Comparison of ENCODE assay signal across 26 cellular contexts in the genomic region with DNA sequence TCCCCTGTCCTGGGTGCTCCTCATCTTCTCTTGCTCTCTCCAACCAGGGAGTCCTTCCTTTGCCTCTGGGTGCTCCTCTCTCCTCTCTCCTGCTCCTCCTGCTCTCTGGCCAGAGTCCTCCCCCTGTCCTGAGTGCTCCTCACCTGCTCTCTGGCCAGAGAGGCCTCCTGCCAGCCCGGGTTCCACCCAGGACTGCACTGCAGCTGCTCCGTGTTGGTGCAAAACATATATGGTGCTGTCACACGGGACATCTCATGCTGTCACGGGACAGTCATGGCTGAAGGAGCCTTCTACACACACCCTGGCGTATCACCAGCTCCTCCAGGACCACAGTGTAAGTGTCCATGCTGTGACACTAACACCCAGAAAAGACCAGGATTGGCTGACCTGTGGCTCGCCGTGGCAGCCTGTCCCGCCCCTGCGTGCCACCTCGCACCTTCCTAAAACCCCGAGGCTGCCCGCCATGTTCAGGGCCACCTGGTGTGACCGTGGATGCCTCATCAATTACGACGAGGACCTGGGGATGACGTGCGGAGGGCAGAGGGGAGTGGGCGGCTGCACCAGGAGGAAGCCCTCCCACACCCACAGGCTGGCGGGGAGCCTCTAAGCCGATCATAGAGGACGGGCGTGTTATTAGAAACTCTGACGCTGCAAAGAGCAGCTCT. TPM values are rescaled to one million over a fixed set of nuclear protein-coding genes. Genes with fewer than 3 reads are reported as not detected.
DNase-seq lines count a peak whose midpoint lies in the region; ATAC-seq and TF ChIP-seq lines count a peak whose summit lies in the region.
"Had no signal": no experiment of that assay in that cellular context is flagged by ENCODE, and none has a peak within 500 bp of the region (broad histone marks: within the 10 kb centered on the region; RNA-seq: fewer than 3 reads in every experiment).

No MANE protein-coding gene starts in this region.

- no peaks in the 10 kb centered on the region for H3K27me3 ChIP-seq in BE2C
- H3K27me3 ChIP-seq in H7 (ENCODE audit: control insufficient read depth, insufficient read depth, low read length): no peaks in the 10 kb centered on the region
- H3K27me3 ChIP-seq in neuronal stem cell (ENCODE audit: control insufficient read depth in 3 of 3, insufficient read depth in 3 of 3, low read depth in 1 of 3, low read length in 3 of 3): no peaks in the 10 kb centered on the region
- H3K27me3 ChIP-seq: cardiac muscle cell, uterus had no signal

- H3K36me3 Mint-ChIP-seq in chondrocyte (ENCODE audit: low read depth): peaks cover 27% of the 10 kb centered on the region

- H2AFZ ChIP-seq in neuronal stem cell (ENCODE audit: low read length): no peak overlapping the region

- H2AK5ac ChIP-seq in neuronal stem cell (ENCODE audit: low read depth, low read length): no peak overlapping the region

- H3K4me3 Mint-ChIP-seq in chondrocyte (ENCODE audit: unreplicated experiment): no peak overlapping the region
- H3K4me3 Mint-ChIP-seq: activated T-cell treated with anti-CD3 and anti-CD28 coated beads, Interleukin-2, amount 50 U/mL, for 72 hours; CD4-positive, CD25-positive, alpha-beta regulatory T cell had no signal

- H2BK120ac ChIP-seq in neuronal stem cell (ENCODE audit: low read depth, low read length): no peak overlapping the region

- no peak overlapping the region for H4K8ac ChIP-seq in neuronal stem cell (ENCODE audit: low read depth, low read length)

- H3K4me3 ChIP-seq in BE2C (ENCODE audit: low read depth, low read length) (no peak overlapping the region), H7 (ENCODE audit: insufficient read depth, low read depth, low read length) (no peak overlapping the region), neuronal stem cell (ENCODE audit: low read length in 2 of 2) (no peak overlapping the region)
- H3K4me3 ChIP-seq: cardiac muscle cell, lung, smooth muscle cell, uterus had no signal

- H3K9me3 ChIP-seq in BE2C: no peaks in the 10 kb centered on the region
- H3K9me3 ChIP-seq in neuronal stem cell (replicated peaks in 1 of 2; ENCODE audit: control insufficient read depth in 2 of 2, insufficient read depth in 1 of 2, low read depth in 1 of 2, low read length in 2 of 2): no peaks in the 10 kb centered on the region
- H3K9me3 ChIP-seq: uterus had no signal

- H3K18ac ChIP-seq in neuronal stem cell (ENCODE audit: low read length): peak overlapping the region; percentile 48

- H3K4me1 Mint-ChIP-seq in chondrocyte (ENCODE audit: low read depth): no peaks in the 10 kb centered on the region
- H3K4me1 Mint-ChIP-seq: CD4-positive, CD25-positive, alpha-beta regulatory T cell had no signal

- H3K4me2 ChIP-seq in neuronal stem cell (ENCODE audit: insufficient read depth, low read length, poor library complexity, severe bottlenecking): no peak overlapping the region
- H3K4me2 ChIP-seq: smooth muscle cell had no signal

- H3K79me1 ChIP-seq in neuronal stem cell (ENCODE audit: low read depth, low read length): peaks cover 3% of the 10 kb centered on the region

- no peak for ATAC-seq in GM19397 (IDR thresholded peaks at IDR 0.05; ENCODE audit: unreplicated experiment)
- no peak for ATAC-seq in GM21786 (IDR thresholded peaks at IDR 0.05; ENCODE audit: unreplicated experiment)
- ATAC-seq: activated T-cell treated with anti-CD3 and anti-CD28 coated beads, Interleukin-2, amount 50 U/mL, for 72 hours had no signal

- H3K36me3 ChIP-seq in BE2C (peaks cover 34% of the 10 kb centered on the region), H7 (replicated peaks; ENCODE audit: control insufficient read depth, insufficient read depth, low read length) (peaks cover 36% of the 10 kb centered on the region), neuronal stem cell (replicated peaks in 1 of 2; ENCODE audit: control insufficient read depth in 2 of 2, insufficient read depth in 2 of 2, low read length in 2 of 2) (peaks cover 45 to 76% of the 10 kb centered on the region in 2 donors)
- H3K36me3 ChIP-seq: uterus had no signal

- H4K91ac ChIP-seq in neuronal stem cell (ENCODE audit: low read depth, low read length, poor library complexity): no peak overlapping the region

- peak overlapping the region; percentile 90 for H2BK5ac ChIP-seq in neuronal stem cell (ENCODE audit: low read length)

- peak overlapping the region; percentile 85 for H3K23ac ChIP-seq in neuronal stem cell (ENCODE audit: low read depth, low read length, poor library complexity)

- no peak overlapping the region for H2BK15ac ChIP-seq in neuronal stem cell (ENCODE audit: low read length)

- no peaks in the 10 kb centered on the region for H3K27me3 Mint-ChIP-seq in chondrocyte (ENCODE audit: low read depth)
- H3K27me3 Mint-ChIP-seq: CD4-positive, CD25-positive, alpha-beta regulatory T cell had no signal

- peak overlapping the region; percentile 37 for H3K4ac ChIP-seq in neuronal stem cell (ENCODE audit: low read length)

- no peak overlapping the region for H2BK12ac ChIP-seq in neuronal stem cell (ENCODE audit: low read length)

- H3K27ac Mint-ChIP-seq in chondrocyte (ENCODE audit: unreplicated experiment): no peak overlapping the region
- H3K27ac Mint-ChIP-seq: activated T-cell treated with anti-CD3 and anti-CD28 coated beads, Interleukin-2, amount 50 U/mL, for 72 hours; CD4-positive, CD25-positive, alpha-beta regulatory T cell had no signal

- TF ChIP-seq CTCF in BE2C (IDR thresholded peaks at IDR 0.05; ENCODE audit: low read depth, low read length) (no peak), chondrocyte (IDR thresholded peaks at IDR 0.05) (no peak)

- H3K9ac ChIP-seq in neuronal stem cell (ENCODE audit: low read depth, low read length, poor library complexity): no peak overlapping the region

- DNase-seq in BE2C (peak; percentile 4), H7 (peak; percentile 47), chondrocyte (ENCODE audit: low spot score) (peak; percentile 67), neuronal stem cell (ENCODE audit: low spot score) (no peak), DMS114 treated with DMSO at 0.1 percent for 48 hours (lab: John Stamatoyannopoulos, UW; ENCODE audit: unreplicated experiment) (no peak)
- DNase-seq: activated naive CD4-positive, alpha-beta T cell treated with anti-CD3 and anti-CD28 coated beads, Interleukin-2, amount 50 U/mL, for 16 hours; activated T-cell treated with anti-CD3 and anti-CD28 coated beads, Interleukin-2, amount 50 U/mL, for 72 hours; CD4-positive, CD25-positive, alpha-beta regulatory T cell; NCI-H1048; NCI-H187; NCI-H524 treated with DMSO at 0.1 percent for 48 hours; nucleus accumbens; stimulated activated CD4-positive, alpha-beta T cell treated with anti-CD3 and anti-CD28 coated beads, Interleukin-2, amount 100 ng/mL, for 24 hours had no signal

- WGBS in neuronal stem cell (ENCODE audit: extremely low coverage in 2 of 2, insufficient read length in 2 of 2, insufficient replicate concordance in 1 of 2), 2 donors: no CpG with 5 or more reads among the region's 23 CpGs

- H3K9me3 Mint-ChIP-seq in chondrocyte (ENCODE audit: low read depth): no peaks in the 10 kb centered on the region
- H3K9me3 Mint-ChIP-seq: activated T-cell treated with anti-CD3 and anti-CD28 coated beads, Interleukin-2, amount 50 U/mL, for 72 hours had no signal

- no peak overlapping the region for H3K27ac ChIP-seq in neuronal stem cell (replicated peaks; ENCODE audit: low read length)
- H3K27ac ChIP-seq: cardiac muscle cell, uterus had no signal

- H3K14ac ChIP-seq in neuronal stem cell (ENCODE audit: low read length): peak overlapping the region; percentile 71

- no peaks in the 10 kb centered on the region for H3K4me1 ChIP-seq in BE2C
- peaks cover 0 to 9% of the 10 kb centered on the region in 2 donors for H3K4me1 ChIP-seq in neuronal stem cell (ENCODE audit: control insufficient read depth in 2 of 2, insufficient read depth in 1 of 2, low read depth in 1 of 2, low read length in 2 of 2)
- H3K4me1 ChIP-seq: uterus had no signal

RNA-seq across cellular contexts. Expression of gene SLC6A3, which starts 27.9 kb away (rescaled TPM):
- polyA plus RNA-seq in BE2C (2012; ENCODE audit: insufficient read depth, insufficient read length, low read depth): 1.2 TPM
- 0.07 TPM in 2 replicates for total RNA-seq in H7 (2014; rRNA removed; shearing (Covaris generic))
- not detected in 3 replicates for total RNA-seq in chondrocyte
- 0.26 TPM for polyA plus RNA-seq in neuronal stem cell (2013, experiment 1 of 2)
- polyA plus RNA-seq in neuronal stem cell (2013, experiment 2 of 2): 0.15 TPM
- total RNA-seq: activated T-cell treated with anti-CD3 and anti-CD28 coated beads, Interleukin-2, amount 50 U/mL, for 72 hours; cardiac muscle cell; CD4-positive, CD25-positive, alpha-beta regulatory T cell; dermis microvascular lymphatic vessel endothelial cell; endothelial cell of umbilical vein; glomerular endothelial cell; LHCN-M2; smooth muscle cell; T-helper 1 cell treated with Interleukin-12 subunit alpha and Interleukin-12 subunit beta and Interleukin-4 antibody, amounts not matched to agents 30 ng/mL and 1 ng/mL, for 36 hours; temporal lobe had no signal
- polyA plus RNA-seq: AG04450, cardiac muscle cell, endothelial cell of umbilical vein, smooth muscle cell had no signal

RNA-seq across cellular contexts. Expression of gene LPCAT1, which starts 50.7 kb away (rescaled TPM):
- 28.2 TPM for polyA plus RNA-seq in BE2C (2012; ENCODE audit: insufficient read depth, insufficient read length, low read depth)
- total RNA-seq in H7 (2014; rRNA removed; shearing (Covaris generic)): 70.2 and 77.5 TPM in 2 replicates
- total RNA-seq in chondrocyte: 39.9 to 49.4 TPM (median 46.4 TPM) in 3 replicates
- polyA plus RNA-seq in neuronal stem cell (2013, experiment 1 of 2): 92.2 TPM
- 93.4 TPM for polyA plus RNA-seq in neuronal stem cell (2013, experiment 2 of 2)

Comparison
In these comparisons a context has a peak if more than half of its experiments do, and no peak if none do; other contexts are left out.
1. DNase-seq: peak in BE2C (single experiment), H7 (single experiment) and chondrocyte (single experiment); none in neuronal stem cell (single experiment) and DMS114 treated with DMSO at 0.1 percent for 48 hours (single experiment).